Comparison of ENCODE assay signal across 1 cellular context in genomic region chr6:111642463-111643158, GRCh38.
TF ChIP-seq lines count a peak whose summit lies in the region.

No MANE protein-coding gene starts in this region.

TF ChIP-seq in HepG2, 621 proteins besides CTCF, POLR2A, EP300 and RAD21 (continued from another document):
- TF ChIP-seq NFAT5 (CRISPR knock-in tag; IDR thresholded peaks at IDR 0.05) = no peak
- peak; percentile 44 for TF ChIP-seq TBL1XR1 (IDR thresholded peaks at IDR 0.05; ENCODE audit: borderline replicate concordance, low read length, partially characterized antibody)
- TF ChIP-seq ZNF781 (CRISPR knock-in tag; IDR thresholded peaks at IDR 0.05; ENCODE audit: borderline replicate concordance, not compliant biosample characterization) = peak; percentile 39
- no peak for TF ChIP-seq LRRFIP1 (CRISPR knock-in tag; conservative IDR thresholded peaks at IDR 0.05)
- no peak for TF ChIP-seq ZNF282 (IDR thresholded peaks at IDR 0.05; ENCODE audit: partially characterized antibody)
- no peak for TF ChIP-seq ZKSCAN5 (CRISPR knock-in tag; IDR thresholded peaks at IDR 0.05)
- no peak for TF ChIP-seq ZFAT (CRISPR knock-in tag; conservative IDR thresholded peaks at IDR 0.05)
- 0 out of 2 replicates have a peak, but pooled peaks have one; percentile 54 for TF ChIP-seq MED1 (CRISPR knock-in tag; IDR thresholded peaks at IDR 0.05)
- no peak for TF ChIP-seq ZNF296 (CRISPR knock-in tag; conservative IDR thresholded peaks at IDR 0.05)
- TF ChIP-seq IKZF5 (CRISPR knock-in tag; IDR thresholded peaks at IDR 0.05) = 0 out of 2 replicates have a peak, but pooled peaks have one; percentile 34
- TF ChIP-seq ZNF253 (CRISPR knock-in tag; IDR thresholded peaks at IDR 0.05; ENCODE audit: borderline replicate concordance) = no peak
- peak; percentile 34; the same call in 1 of the 2 replicates for TF ChIP-seq ARNT2 (CRISPR knock-in tag; IDR thresholded peaks at IDR 0.05; ENCODE audit: low read depth)
- no peak for TF ChIP-seq ZNF484 (CRISPR knock-in tag; IDR thresholded peaks at IDR 0.05; ENCODE audit: borderline replicate concordance, low read depth)
- TF ChIP-seq NR2F6 (IDR thresholded peaks at IDR 0.05) = 0 out of 2 replicates have a peak, but pooled peaks have one; percentile 27
- peak; percentile 80 for TF ChIP-seq NR2F6 (CRISPR knock-in tag; IDR thresholded peaks at IDR 0.05)
- peak; percentile 83 for TF ChIP-seq CHD2 (IDR thresholded peaks at IDR 0.05; ENCODE audit: low read depth, low read length)
- peak; percentile 97 for TF ChIP-seq STAG1 (CRISPR knock-in tag; IDR thresholded peaks at IDR 0.05)
- no peak for TF ChIP-seq FOXP4 (CRISPR knock-in tag; IDR thresholded peaks at IDR 0.05)
- no peak for TF ChIP-seq MZF1 (CRISPR knock-in tag; IDR thresholded peaks at IDR 0.05; ENCODE audit: borderline replicate concordance)
- no peak for TF ChIP-seq ZNF550 (CRISPR knock-in tag; IDR thresholded peaks at IDR 0.05; ENCODE audit: borderline replicate concordance)
- no peak for TF ChIP-seq ZNF232 (CRISPR knock-in tag; IDR thresholded peaks at IDR 0.05; ENCODE audit: borderline replicate concordance)
- no peak for TF ChIP-seq DNMT3B (CRISPR knock-in tag; conservative IDR thresholded peaks at IDR 0.05)
- TF ChIP-seq ZNF235 (CRISPR knock-in tag; IDR thresholded peaks at IDR 0.05; ENCODE audit: borderline replicate concordance) = no peak
- TF ChIP-seq AGO1 (IDR thresholded peaks at IDR 0.05; ENCODE audit: low read depth, low read length, poor library complexity, severe bottlenecking) = no peak
- no peak for TF ChIP-seq TCF12 (IDR thresholded peaks at IDR 0.05)
- TF ChIP-seq TCF12 (CRISPR knock-in tag; IDR thresholded peaks at IDR 0.05) = no peak
- TF ChIP-seq DPF2 (CRISPR knock-in tag; IDR thresholded peaks at IDR 0.05; ENCODE audit: borderline replicate concordance, low read depth) = no peak
- TF ChIP-seq STAT6 (CRISPR knock-in tag; IDR thresholded peaks at IDR 0.05; ENCODE audit: borderline replicate concordance) = peak; percentile 73; the same call in 1 of the 2 replicates
- no peak for TF ChIP-seq ZNF761 (CRISPR knock-in tag; conservative IDR thresholded peaks at IDR 0.05)
- no peak for TF ChIP-seq ZBTB20 (CRISPR knock-in tag; IDR thresholded peaks at IDR 0.05; ENCODE audit: borderline replicate concordance, low read depth)
